In the genomic region with DNA sequence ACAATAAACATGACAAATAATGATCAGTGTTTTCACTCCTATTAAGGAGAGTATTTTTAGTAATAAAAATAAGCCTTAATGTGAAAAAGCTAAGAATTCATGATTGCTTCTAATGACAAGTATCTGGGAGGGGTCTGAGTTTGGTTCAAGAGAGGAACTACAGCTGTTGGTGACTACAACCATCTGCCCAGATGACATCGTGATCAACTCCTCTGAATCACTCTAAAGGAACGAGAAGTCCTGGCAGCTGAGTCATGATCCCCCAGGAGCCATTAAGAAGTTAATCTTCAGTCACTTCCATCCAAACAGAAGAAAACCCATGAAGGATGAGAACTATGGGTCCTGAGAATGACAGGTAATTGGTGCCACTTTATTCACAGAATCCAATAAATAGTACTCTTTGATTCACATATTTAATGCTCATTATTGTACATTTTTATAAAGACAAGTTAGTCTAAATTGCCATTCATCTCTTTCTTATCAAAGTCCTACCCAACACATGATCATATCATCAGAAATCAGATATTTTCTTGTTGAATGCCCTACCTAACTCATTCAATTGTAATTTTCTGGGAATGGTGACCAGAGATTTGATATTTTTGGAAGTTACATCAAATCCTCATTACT, we compare ENCODE assay signal across 8 cellular contexts. TPM values are rescaled to one million over a fixed set of nuclear protein-coding genes. Genes with fewer than 3 reads are reported as not detected.
A peak's percentile ranks its signal among the peaks of the same experiment; 100 is the strongest.
DNase-seq lines count a peak whose midpoint lies in the region; ATAC-seq and FAIRE-seq lines count a peak whose summit lies in the region.

No MANE protein-coding gene starts in this region.

- peaks cover 0 to 15% (median 4%) of the 10 kb centered on the region in 5 donors for H3K27me3 Mint-ChIP-seq in naive thymus-derived CD4-positive, alpha-beta T cell

- POLR2A ChIA-PET in naive thymus-derived CD4-positive, alpha-beta T cell (lab: Charles Lee) = no interaction called here

- no peak overlapping the region for H3K27ac ChIP-seq in naive thymus-derived CD4-positive, alpha-beta T cell (ENCODE audit: low read depth, low read length)

- H3K9me3 ChIP-seq in naive thymus-derived CD4-positive, alpha-beta T cell (ENCODE audit: control insufficient read depth in 2 of 3, low read length in 3 of 3) = no peaks in the 10 kb centered on the region

- no peaks in the 10 kb centered on the region for H3K4me1 Mint-ChIP-seq in naive thymus-derived CD4-positive, alpha-beta T cell

- H3K27ac Mint-ChIP-seq in naive thymus-derived CD4-positive, alpha-beta T cell = no peak overlapping the region

- H3K27me3 ChIP-seq in naive thymus-derived CD4-positive, alpha-beta T cell (ENCODE audit: control insufficient read depth in 2 of 2, insufficient read depth in 2 of 2, low read length in 2 of 2) = peaks cover 0 to 4% of the 10 kb centered on the region in 2 donors

- no peak overlapping the region for H3K4me3 ChIP-seq in naive thymus-derived CD4-positive, alpha-beta T cell (ENCODE audit: low read length)

- H3K36me3 Mint-ChIP-seq in naive thymus-derived CD4-positive, alpha-beta T cell = no peaks in the 10 kb centered on the region

- DNase-seq in COLO829 (ENCODE audit: low spot score) (peak; percentile 24), NCI-H524 treated with DMSO at 0.1 percent for 48 hours (lab: John Stamatoyannopoulos, UW) (peak; percentile 34), NCI-H1105 treated with DMSO at 0.1 percent for 48 hours (lab: John Stamatoyannopoulos, UW) (no peak)
- no peak for DNase-seq in naive thymus-derived CD4-positive, alpha-beta T cell
- no peak for DNase-seq in stimulated activated CD4-positive, alpha-beta T cell treated with anti-CD3 and anti-CD28 coated beads, Interleukin-15, amount 100 ng/mL, for 24 hours

- H3K4me1 ChIP-seq in naive thymus-derived CD4-positive, alpha-beta T cell (ENCODE audit: control insufficient read depth in 2 of 2, insufficient read depth in 2 of 2, low read length in 2 of 2) = no peaks in the 10 kb centered on the region

- peak; percentile 73 for FAIRE-seq in endometrium (lab: Jason Lieb, UNC)

- CTCF ChIA-PET in naive thymus-derived CD4-positive, alpha-beta T cell (lab: Charles Lee) = interaction anchor here (0.8 kb wide), 1 partner anchor 1370 kb away, joined by 3 read pairs; no protein-coding TSS in a partner anchor

- H3K9me3 Mint-ChIP-seq in naive thymus-derived CD4-positive, alpha-beta T cell = no peaks in the 10 kb centered on the region

- H3K4me3 Mint-ChIP-seq in naive thymus-derived CD4-positive, alpha-beta T cell = no peak overlapping the region

- H3K36me3 ChIP-seq in naive thymus-derived CD4-positive, alpha-beta T cell (ENCODE audit: control insufficient read depth in 2 of 3, insufficient read depth in 3 of 3, low read length in 3 of 3) = no peaks in the 10 kb centered on the region

- intact Hi-C loops in naive thymus-derived CD4-positive, alpha-beta T cell (cut with micrococcal nuclease) = no loop called here

- ATAC-seq in naive thymus-derived CD4-positive, alpha-beta T cell = peak; percentile 83
- ATAC-seq in HG03196 (IDR thresholded peaks at IDR 0.05; ENCODE audit: unreplicated experiment) = no peak
- ATAC-seq in GM21423 (IDR thresholded peaks at IDR 0.05; ENCODE audit: unreplicated experiment) = no peak

RNA-seq across cellular contexts. Expression of a gene that starts 6.8 kb away (rescaled TPM):
- 1 to 10 TPM in 1 of 5 experiments, under 1 TPM in 2, not detected in 2; 0.15 to 1.2 (median 0.56) TPM for total RNA-seq in naive thymus-derived CD4-positive, alpha-beta T cell
- not detected for polyA plus RNA-seq in naive thymus-derived CD4-positive, alpha-beta T cell

Comparison
In these comparisons a context has a peak if more than half of its experiments do, and no peak if none do; other contexts are left out.
1. DNase-seq: peak in COLO829 (single experiment) and NCI-H524 treated with DMSO at 0.1 percent for 48 hours (single experiment); none in naive thymus-derived CD4-positive, alpha-beta T cell (0 of 9), NCI-H1105 treated with DMSO at 0.1 percent for 48 hours (single experiment) and stimulated activated CD4-positive, alpha-beta T cell treated with anti-CD3 and anti-CD28 coated beads, Interleukin-15, amount 100 ng/mL, for 24 hours (single experiment).